1 cellular context compared by ENCODE assay signal in the genomic region with DNA sequence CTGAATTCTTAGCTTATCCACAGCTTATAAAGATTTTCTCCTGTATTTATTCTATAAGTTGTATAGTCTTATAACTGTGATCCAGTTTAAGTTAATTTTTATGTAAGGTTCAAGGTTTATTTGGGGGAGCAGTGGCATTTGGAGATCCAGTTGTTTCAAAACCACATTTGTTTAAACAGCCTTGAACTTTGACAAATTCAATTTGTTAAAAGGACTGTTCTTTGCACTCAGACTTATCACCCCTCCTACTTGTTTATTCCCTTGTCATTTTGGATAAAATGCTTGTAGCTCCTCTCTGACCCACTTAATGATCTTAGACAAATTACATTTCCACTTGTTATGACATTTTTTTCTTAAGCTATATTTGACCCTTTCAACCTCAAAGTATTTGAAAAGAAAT.
TF ChIP-seq lines count a peak whose summit lies in the region.

No MANE protein-coding gene starts in this region.

TF ChIP-seq in HepG2, 621 proteins besides CTCF, POLR2A, EP300 and RAD21 (continued from another document and continues in another):
- TF ChIP-seq SIX1 (CRISPR knock-in tag; IDR thresholded peaks at IDR 0.05; ENCODE audit: borderline replicate concordance), result peak; percentile 54; the same call in 1 of the 2 replicates
- TF ChIP-seq SAP130 (CRISPR knock-in tag; IDR thresholded peaks at IDR 0.05; ENCODE audit: low read depth), result no peak
- no peak for TF ChIP-seq ZBTB3 (CRISPR knock-in tag; IDR thresholded peaks at IDR 0.05; ENCODE audit: borderline replicate concordance, low read depth)
- no peak for TF ChIP-seq RBAK (CRISPR knock-in tag; IDR thresholded peaks at IDR 0.05)
- no peak for TF ChIP-seq TCF7L2 (IDR thresholded peaks at IDR 0.05; ENCODE audit: low read depth, low read length)
- 0 out of 2 replicates have a peak, but pooled peaks have one; percentile 37 for TF ChIP-seq ATF1 (CRISPR knock-in tag; IDR thresholded peaks at IDR 0.05)
- TF ChIP-seq, protein P1, sequence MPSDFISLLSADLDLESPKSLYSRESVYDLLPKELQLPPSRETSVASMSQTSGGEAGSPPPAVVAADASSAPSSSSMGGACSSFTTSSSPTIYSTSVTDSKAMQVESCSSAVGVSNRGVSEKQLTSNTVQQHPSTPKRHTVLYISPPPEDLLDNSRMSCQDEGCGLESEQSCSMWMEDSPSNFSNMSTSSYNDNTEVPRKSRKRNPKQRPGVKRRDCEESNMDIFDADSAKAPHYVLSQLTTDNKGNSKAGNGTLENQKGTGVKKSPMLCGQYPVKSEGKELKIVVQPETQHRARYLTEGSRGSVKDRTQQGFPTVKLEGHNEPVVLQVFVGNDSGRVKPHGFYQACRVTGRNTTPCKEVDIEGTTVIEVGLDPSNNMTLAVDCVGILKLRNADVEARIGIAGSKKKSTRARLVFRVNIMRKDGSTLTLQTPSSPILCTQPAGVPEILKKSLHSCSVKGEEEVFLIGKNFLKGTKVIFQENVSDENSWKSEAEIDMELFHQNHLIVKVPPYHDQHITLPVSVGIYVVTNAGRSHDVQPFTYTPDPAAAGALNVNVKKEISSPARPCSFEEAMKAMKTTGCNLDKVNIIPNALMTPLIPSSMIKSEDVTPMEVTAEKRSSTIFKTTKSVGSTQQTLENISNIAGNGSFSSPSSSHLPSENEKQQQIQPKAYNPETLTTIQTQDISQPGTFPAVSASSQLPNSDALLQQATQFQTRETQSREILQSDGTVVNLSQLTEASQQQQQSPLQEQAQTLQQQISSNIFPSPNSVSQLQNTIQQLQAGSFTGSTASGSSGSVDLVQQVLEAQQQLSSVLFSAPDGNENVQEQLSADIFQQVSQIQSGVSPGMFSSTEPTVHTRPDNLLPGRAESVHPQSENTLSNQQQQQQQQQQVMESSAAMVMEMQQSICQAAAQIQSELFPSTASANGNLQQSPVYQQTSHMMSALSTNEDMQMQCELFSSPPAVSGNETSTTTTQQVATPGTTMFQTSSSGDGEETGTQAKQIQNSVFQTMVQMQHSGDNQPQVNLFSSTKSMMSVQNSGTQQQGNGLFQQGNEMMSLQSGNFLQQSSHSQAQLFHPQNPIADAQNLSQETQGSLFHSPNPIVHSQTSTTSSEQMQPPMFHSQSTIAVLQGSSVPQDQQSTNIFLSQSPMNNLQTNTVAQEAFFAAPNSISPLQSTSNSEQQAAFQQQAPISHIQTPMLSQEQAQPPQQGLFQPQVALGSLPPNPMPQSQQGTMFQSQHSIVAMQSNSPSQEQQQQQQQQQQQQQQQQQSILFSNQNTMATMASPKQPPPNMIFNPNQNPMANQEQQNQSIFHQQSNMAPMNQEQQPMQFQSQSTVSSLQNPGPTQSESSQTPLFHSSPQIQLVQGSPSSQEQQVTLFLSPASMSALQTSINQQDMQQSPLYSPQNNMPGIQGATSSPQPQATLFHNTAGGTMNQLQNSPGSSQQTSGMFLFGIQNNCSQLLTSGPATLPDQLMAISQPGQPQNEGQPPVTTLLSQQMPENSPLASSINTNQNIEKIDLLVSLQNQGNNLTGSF (CRISPR knock-in tag; IDR thresholded peaks at IDR 0.05), result no peak
- TF ChIP-seq RBM39 (IDR thresholded peaks at IDR 0.05; ENCODE audit: low read depth, low read length, poor library complexity, severe bottlenecking), result no peak
- no peak for TF ChIP-seq NFRKB (IDR thresholded peaks at IDR 0.05)
- no peak for TF ChIP-seq STAG1 (CRISPR knock-in tag; IDR thresholded peaks at IDR 0.05)
- TF ChIP-seq NFYB (CRISPR knock-in tag; IDR thresholded peaks at IDR 0.05), result no peak
- TF ChIP-seq PTBP1 (IDR thresholded peaks at IDR 0.05; ENCODE audit: low read depth, low read length, poor library complexity, severe bottlenecking), result no peak
- TF ChIP-seq FOXK2 (IDR thresholded peaks at IDR 0.05), result no peak
- TF ChIP-seq SKIL (CRISPR knock-in tag; IDR thresholded peaks at IDR 0.05; ENCODE audit: borderline replicate concordance), result no peak
- TF ChIP-seq TCF7 (IDR thresholded peaks at IDR 0.05; ENCODE audit: low read depth), result peak; percentile 66
- no peak for TF ChIP-seq DZIP1 (CRISPR knock-in tag; IDR thresholded peaks at IDR 0.05)
- TF ChIP-seq NR3C1 (CRISPR knock-in tag; IDR thresholded peaks at IDR 0.05), result no peak
- TF ChIP-seq PHF21A (CRISPR knock-in tag; IDR thresholded peaks at IDR 0.05), result no peak
- no peak for TF ChIP-seq SOX6 (IDR thresholded peaks at IDR 0.05)
- TF ChIP-seq SOX6 (CRISPR knock-in tag; IDR thresholded peaks at IDR 0.05), result peak; percentile 79; the same call in 1 of the 2 replicates
- no peak for TF ChIP-seq ZNF24 (IDR thresholded peaks at IDR 0.05)
- TF ChIP-seq MAFK (conservative IDR thresholded peaks at IDR 0.05 in 1 of 2, IDR thresholded peaks at IDR 0.05 in 1 of 2; ENCODE audit: low read length in 2 of 2), result no peak
- TF ChIP-seq ZFP1 (CRISPR knock-in tag; IDR thresholded peaks at IDR 0.05), result no peak
- no peak for TF ChIP-seq ZNF574 (CRISPR knock-in tag; IDR thresholded peaks at IDR 0.05)
- no peak for TF ChIP-seq ZBTB8A (CRISPR knock-in tag; IDR thresholded peaks at IDR 0.05; ENCODE audit: borderline replicate concordance, low read depth)
- TF ChIP-seq ZNF331 (CRISPR knock-in tag; IDR thresholded peaks at IDR 0.05), result no peak
- no peak for TF ChIP-seq NONO (IDR thresholded peaks at IDR 0.05)
- no peak for TF ChIP-seq NONO (CRISPR knock-in tag; conservative IDR thresholded peaks at IDR 0.05)
- no peak for TF ChIP-seq GABPA (IDR thresholded peaks at IDR 0.05; ENCODE audit: low read depth, low read length)
- TF ChIP-seq GABPA (CRISPR knock-in tag; IDR thresholded peaks at IDR 0.05; ENCODE audit: low read depth), result 0 out of 2 replicates have a peak, but pooled peaks have one; percentile 26
- TF ChIP-seq GPN1 (CRISPR knock-in tag; IDR thresholded peaks at IDR 0.05; ENCODE audit: borderline replicate concordance), result no peak
- no peak for TF ChIP-seq DMAP1 (CRISPR knock-in tag; IDR thresholded peaks at IDR 0.05)
- no peak for TF ChIP-seq SNRNP70 (IDR thresholded peaks at IDR 0.05; ENCODE audit: low read depth, low read length)
- TF ChIP-seq FOXM1 (CRISPR knock-in tag; IDR thresholded peaks at IDR 0.05), result no peak
- TF ChIP-seq, protein P2, sequence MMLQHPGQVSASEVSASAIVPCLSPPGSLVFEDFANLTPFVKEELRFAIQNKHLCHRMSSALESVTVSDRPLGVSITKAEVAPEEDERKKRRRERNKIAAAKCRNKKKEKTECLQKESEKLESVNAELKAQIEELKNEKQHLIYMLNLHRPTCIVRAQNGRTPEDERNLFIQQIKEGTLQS (CRISPR knock-in tag; IDR thresholded peaks at IDR 0.05), result no peak
- peak; percentile 27; the same call in 1 of the 2 replicates for TF ChIP-seq POGZ (CRISPR knock-in tag; IDR thresholded peaks at IDR 0.05)
- TF ChIP-seq KDM6A (CRISPR knock-in tag; IDR thresholded peaks at IDR 0.05; ENCODE audit: low read depth), result peak; percentile 42; the same call in 1 of the 2 replicates
- no peak for TF ChIP-seq ZNF124 (CRISPR knock-in tag; IDR thresholded peaks at IDR 0.05)
- TF ChIP-seq, protein P3, sequence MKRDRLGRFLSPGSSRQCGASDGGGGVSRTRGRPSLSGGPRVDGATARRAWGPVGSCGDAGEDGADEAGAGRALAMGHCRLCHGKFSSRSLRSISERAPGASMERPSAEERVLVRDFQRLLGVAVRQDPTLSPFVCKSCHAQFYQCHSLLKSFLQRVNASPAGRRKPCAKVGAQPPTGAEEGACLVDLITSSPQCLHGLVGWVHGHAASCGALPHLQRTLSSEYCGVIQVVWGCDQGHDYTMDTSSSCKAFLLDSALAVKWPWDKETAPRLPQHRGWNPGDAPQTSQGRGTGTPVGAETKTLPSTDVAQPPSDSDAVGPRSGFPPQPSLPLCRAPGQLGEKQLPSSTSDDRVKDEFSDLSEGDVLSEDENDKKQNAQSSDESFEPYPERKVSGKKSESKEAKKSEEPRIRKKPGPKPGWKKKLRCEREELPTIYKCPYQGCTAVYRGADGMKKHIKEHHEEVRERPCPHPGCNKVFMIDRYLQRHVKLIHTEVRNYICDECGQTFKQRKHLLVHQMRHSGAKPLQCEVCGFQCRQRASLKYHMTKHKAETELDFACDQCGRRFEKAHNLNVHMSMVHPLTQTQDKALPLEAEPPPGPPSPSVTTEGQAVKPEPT (CRISPR knock-in tag; IDR thresholded peaks at IDR 0.05; ENCODE audit: low read depth), result no peak
- TF ChIP-seq, protein P4, sequence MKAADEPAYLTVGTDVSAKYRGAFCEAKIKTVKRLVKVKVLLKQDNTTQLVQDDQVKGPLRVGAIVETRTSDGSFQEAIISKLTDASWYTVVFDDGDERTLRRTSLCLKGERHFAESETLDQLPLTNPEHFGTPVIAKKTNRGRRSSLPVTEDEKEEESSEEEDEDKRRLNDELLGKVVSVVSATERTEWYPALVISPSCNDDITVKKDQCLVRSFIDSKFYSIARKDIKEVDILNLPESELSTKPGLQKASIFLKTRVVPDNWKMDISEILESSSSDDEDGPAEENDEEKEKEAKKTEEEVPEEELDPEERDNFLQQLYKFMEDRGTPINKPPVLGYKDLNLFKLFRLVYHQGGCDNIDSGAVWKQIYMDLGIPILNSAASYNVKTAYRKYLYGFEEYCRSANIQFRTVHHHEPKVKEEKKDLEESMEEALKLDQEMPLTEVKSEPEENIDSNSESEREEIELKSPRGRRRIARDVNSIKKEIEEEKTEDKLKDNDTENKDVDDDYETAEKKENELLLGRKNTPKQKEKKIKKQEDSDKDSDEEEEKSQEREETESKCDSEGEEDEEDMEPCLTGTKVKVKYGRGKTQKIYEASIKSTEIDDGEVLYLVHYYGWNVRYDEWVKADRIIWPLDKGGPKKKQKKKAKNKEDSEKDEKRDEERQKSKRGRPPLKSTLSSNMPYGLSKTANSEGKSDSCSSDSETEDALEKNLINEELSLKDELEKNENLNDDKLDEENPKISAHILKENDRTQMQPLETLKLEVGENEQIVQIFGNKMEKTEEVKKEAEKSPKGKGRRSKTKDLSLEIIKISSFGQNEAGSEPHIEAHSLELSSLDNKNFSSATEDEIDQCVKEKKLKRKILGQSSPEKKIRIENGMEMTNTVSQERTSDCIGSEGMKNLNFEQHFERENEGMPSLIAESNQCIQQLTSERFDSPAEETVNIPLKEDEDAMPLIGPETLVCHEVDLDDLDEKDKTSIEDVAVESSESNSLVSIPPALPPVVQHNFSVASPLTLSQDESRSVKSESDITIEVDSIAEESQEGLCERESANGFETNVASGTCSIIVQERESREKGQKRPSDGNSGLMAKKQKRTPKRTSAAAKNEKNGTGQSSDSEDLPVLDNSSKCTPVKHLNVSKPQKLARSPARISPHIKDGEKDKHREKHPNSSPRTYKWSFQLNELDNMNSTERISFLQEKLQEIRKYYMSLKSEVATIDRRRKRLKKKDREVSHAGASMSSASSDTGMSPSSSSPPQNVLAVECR (CRISPR knock-in tag; IDR thresholded peaks at IDR 0.05; ENCODE audit: borderline replicate concordance), result no peak
- peak; percentile 71; the same call in 1 of the 2 replicates for TF ChIP-seq RXRB (CRISPR knock-in tag; IDR thresholded peaks at IDR 0.05; ENCODE audit: borderline replicate concordance)
- no peak for TF ChIP-seq ZNF383 (CRISPR knock-in tag; IDR thresholded peaks at IDR 0.05; ENCODE audit: borderline replicate concordance)
- no peak for TF ChIP-seq KLF15 (CRISPR knock-in tag; IDR thresholded peaks at IDR 0.05; ENCODE audit: borderline replicate concordance)
- peak; percentile 64 to 93; a peak in 3 of 4 replicates for TF ChIP-seq NR2F1 (CRISPR knock-in tag; IDR thresholded peaks at IDR 0.05)
